Comparison of ENCODE assay signal across 13 cellular contexts in genomic region chr17:58621174-58621573, GRCh38.
DNase-seq lines count a peak whose midpoint lies in the region; ATAC-seq and TF ChIP-seq lines count a peak whose summit lies in the region.
"Had no signal": no experiment of that assay in that cellular context is flagged by ENCODE, and none has a peak within 500 bp of the region (broad histone marks: within the 10 kb centered on the region; RNA-seq: fewer than 3 reads in every experiment).

No MANE protein-coding gene starts in this region.

- no peaks in the 10 kb centered on the region for H3K4me1 ChIP-seq in transverse colon
- no peaks in the 10 kb centered on the region for H3K4me1 ChIP-seq in CD8-positive, alpha-beta T cell (ENCODE audit: insufficient read depth, low read length)
- H3K4me1 ChIP-seq: heart left ventricle had no signal

- no peaks in the 10 kb centered on the region for H3K27me3 ChIP-seq in transverse colon
- no peaks in the 10 kb centered on the region for H3K27me3 ChIP-seq in CD8-positive, alpha-beta T cell (ENCODE audit: insufficient read depth, low read length)
- H3K27me3 ChIP-seq: heart left ventricle had no signal

- H3K4me1 Mint-ChIP-seq in activated T-cell treated with anti-CD3 and anti-CD28 coated beads, Interleukin-2, amount 50 U/mL, for 72 hours (ENCODE audit: low read depth) = peaks cover 11% of the 10 kb centered on the region
- no peaks in the 10 kb centered on the region for H3K4me1 Mint-ChIP-seq in CD8-positive, alpha-beta T cell (ENCODE audit: low read depth)
- peaks cover 3% of the 10 kb centered on the region for H3K4me1 Mint-ChIP-seq in activated CD4-positive, alpha-beta memory T cell treated with anti-CD3 and anti-CD28 coated beads for 36 hours (ENCODE audit: low read depth)
- H3K4me1 Mint-ChIP-seq in stimulated activated effector memory CD8-positive, alpha-beta T cell treated with anti-CD3 and anti-CD28 coated beads, Interleukin-12 subunit alpha, Interleukin-12 subunit beta, amount 100 ng/mL, for 72 hours = peaks cover under 1% of the 10 kb centered on the region

- no peak for TF ChIP-seq POLR2A in transverse colon (IDR thresholded peaks at IDR 0.05)

- H3K27ac ChIP-seq in transverse colon = no peak overlapping the region
- H3K27ac ChIP-seq in CD8-positive, alpha-beta T cell (ENCODE audit: low read depth, low read length) = no peak overlapping the region
- H3K27ac ChIP-seq: heart left ventricle, HL-60 had no signal

- intact Hi-C loops in transverse colon (cut with DNase I; ENCODE audit: low total_unique reads) = no loop called here
- intact Hi-C loops in CD8-positive, alpha-beta T cell (cut with DNase I, micrococcal nuclease) = loop anchor here in 1 of 2 experiments (2.0 kb wide), 1 partner anchor 26 kb away; no protein-coding TSS in a partner anchor
- intact Hi-C loops in activated CD4-positive, alpha-beta memory T cell treated with anti-CD3 and anti-CD28 coated beads for 36 hours (cut with micrococcal nuclease) = no loop called here

- H3K9me3 ChIP-seq in transverse colon = no peaks in the 10 kb centered on the region
- H3K9me3 ChIP-seq in CD8-positive, alpha-beta T cell (ENCODE audit: low read length) = no peaks in the 10 kb centered on the region
- H3K9me3 ChIP-seq: heart left ventricle had no signal

- no peak for TF ChIP-seq EP300 in transverse colon (IDR thresholded peaks at IDR 0.05; ENCODE audit: low read depth)

- no peak for TF ChIP-seq CTCF in transverse colon (IDR thresholded peaks at IDR 0.05)
- TF ChIP-seq CTCF in CD8-positive, alpha-beta T cell (IDR thresholded peaks at IDR 0.05) = no peak

- H3K27ac Mint-ChIP-seq in activated T-cell treated with anti-CD3 and anti-CD28 coated beads, Interleukin-2, amount 50 U/mL, for 72 hours = no peak overlapping the region
- no peak overlapping the region for H3K27ac Mint-ChIP-seq in CD8-positive, alpha-beta T cell
- H3K27ac Mint-ChIP-seq in activated CD4-positive, alpha-beta memory T cell treated with anti-CD3 and anti-CD28 coated beads for 36 hours = no peak overlapping the region
- no peak overlapping the region for H3K27ac Mint-ChIP-seq in stimulated activated effector memory CD8-positive, alpha-beta T cell treated with anti-CD3 and anti-CD28 coated beads, Interleukin-12 subunit alpha, Interleukin-12 subunit beta, amount 100 ng/mL, for 72 hours
- H3K27ac Mint-ChIP-seq: stimulated activated naive CD8-positive, alpha-beta T cell treated with anti-CD3 and anti-CD28 coated beads, Interleukin-15, Interleukin-2, amounts not matched to agents 100 ng/mL and 50 ng/mL, for 24 hours had no signal

- H3K36me3 Mint-ChIP-seq in activated T-cell treated with anti-CD3 and anti-CD28 coated beads, Interleukin-2, amount 50 U/mL, for 72 hours (ENCODE audit: insufficient read depth in 2 of 2) = no peaks in the 10 kb centered on the region
- H3K36me3 Mint-ChIP-seq in CD8-positive, alpha-beta T cell = no peaks in the 10 kb centered on the region
- H3K36me3 Mint-ChIP-seq in activated CD4-positive, alpha-beta memory T cell treated with anti-CD3 and anti-CD28 coated beads for 36 hours = no peaks in the 10 kb centered on the region
- H3K36me3 Mint-ChIP-seq in stimulated activated effector memory CD8-positive, alpha-beta T cell treated with anti-CD3 and anti-CD28 coated beads, Interleukin-12 subunit alpha, Interleukin-12 subunit beta, amount 100 ng/mL, for 72 hours = no peaks in the 10 kb centered on the region

- 62% methylated on average over 3 of the region's 3 CpGs; no CpG with 5 or more reads in 1 of the 2 donors for WGBS in transverse colon (ENCODE audit: low coverage in 1 of 2), 2 donors

- H3K4me3 Mint-ChIP-seq in activated T-cell treated with anti-CD3 and anti-CD28 coated beads, Interleukin-2, amount 50 U/mL, for 72 hours = no peak overlapping the region
- no peak overlapping the region for H3K4me3 Mint-ChIP-seq in CD8-positive, alpha-beta T cell
- H3K4me3 Mint-ChIP-seq in activated CD4-positive, alpha-beta memory T cell treated with anti-CD3 and anti-CD28 coated beads for 36 hours = no peak overlapping the region
- H3K4me3 Mint-ChIP-seq in stimulated activated effector memory CD8-positive, alpha-beta T cell treated with anti-CD3 and anti-CD28 coated beads, Interleukin-12 subunit alpha, Interleukin-12 subunit beta, amount 100 ng/mL, for 72 hours = no peak overlapping the region
- H3K4me3 Mint-ChIP-seq: stimulated activated naive CD8-positive, alpha-beta T cell treated with anti-CD3 and anti-CD28 coated beads, Interleukin-15, Interleukin-2, amounts not matched to agents 100 ng/mL and 50 ng/mL, for 24 hours had no signal

- no peaks in the 10 kb centered on the region for H3K27me3 Mint-ChIP-seq in activated T-cell treated with anti-CD3 and anti-CD28 coated beads, Interleukin-2, amount 50 U/mL, for 72 hours (ENCODE audit: low read depth)
- H3K27me3 Mint-ChIP-seq in CD8-positive, alpha-beta T cell (ENCODE audit: low read depth) = no peaks in the 10 kb centered on the region
- H3K27me3 Mint-ChIP-seq in activated CD4-positive, alpha-beta memory T cell treated with anti-CD3 and anti-CD28 coated beads for 36 hours = no peaks in the 10 kb centered on the region
- H3K27me3 Mint-ChIP-seq: stimulated activated naive CD8-positive, alpha-beta T cell treated with anti-CD3 and anti-CD28 coated beads, Interleukin-15, Interleukin-2, amounts not matched to agents 100 ng/mL and 50 ng/mL, for 24 hours had no signal

- no peaks in the 10 kb centered on the region for H3K36me3 ChIP-seq in transverse colon
- H3K36me3 ChIP-seq in CD8-positive, alpha-beta T cell (ENCODE audit: insufficient read depth, low read length) = no peaks in the 10 kb centered on the region
- H3K36me3 ChIP-seq: heart left ventricle had no signal

- DNase-seq in activated T-cell treated with anti-CD3 and anti-CD28 coated beads, Interleukin-2, amount 50 U/mL, for 72 hours = no peak
- no peak for DNase-seq in activated T-cell treated with anti-CD3 and anti-CD28 coated beads for 4 hours
- DNase-seq in transverse colon = peak; percentile 14
- DNase-seq in CD8-positive, alpha-beta T cell = no peak
- DNase-seq in activated CD4-positive, alpha-beta memory T cell treated with anti-CD3 and anti-CD28 coated beads for 36 hours = no peak
- no peak for DNase-seq in stimulated activated effector memory CD8-positive, alpha-beta T cell treated with anti-CD3 and anti-CD28 coated beads, Interleukin-12 subunit alpha, Interleukin-12 subunit beta, amount 100 ng/mL, for 72 hours (ENCODE audit: low spot score in 2 of 2)
- DNase-seq: 8988T; activated T-cell treated with anti-CD3 and anti-CD28 coated beads, Interleukin-2, amount 50 U/mL, for 48 hours; heart left ventricle had no signal

- peak; percentile 33 to 46 for ATAC-seq in activated T-cell treated with anti-CD3 and anti-CD28 coated beads, Interleukin-2, amount 50 U/mL, for 72 hours (replicated peaks in 1 of 2)
- peak; percentile 57 for ATAC-seq in GM21717 (IDR thresholded peaks at IDR 0.05; ENCODE audit: unreplicated experiment)
- peak; percentile 60 for ATAC-seq in HG03175 (IDR thresholded peaks at IDR 0.05; ENCODE audit: unreplicated experiment)
- no peak for ATAC-seq in CD8-positive, alpha-beta T cell
- no peak for ATAC-seq in stimulated activated effector memory CD8-positive, alpha-beta T cell treated with anti-CD3 and anti-CD28 coated beads, Interleukin-12 subunit alpha, Interleukin-12 subunit beta, amount 100 ng/mL, for 72 hours
- ATAC-seq: heart left ventricle had no signal

- in situ Hi-C loops in transverse colon (cut with MboI; ENCODE audit: low pct_ligation_motif_present in 1 of 4, low pct_unique_long_range_greater_than_20kb in 1 of 4, low sequenced_read_pairs in 3 of 4) = no loop called here

- no peak overlapping the region for H3K4me3 ChIP-seq in transverse colon
- no peak overlapping the region for H3K4me3 ChIP-seq in CD8-positive, alpha-beta T cell (ENCODE audit: low read depth, low read length)
- H3K4me3 ChIP-seq: heart left ventricle had no signal

- POLR2A ChIA-PET in CD8-positive, alpha-beta T cell (lab: Charles Lee) = no interaction called here
- POLR2A ChIA-PET in activated CD4-positive, alpha-beta memory T cell treated with anti-CD3 and anti-CD28 coated beads for 36 hours (lab: Charles Lee) = interaction anchor here (6.2 kb wide), 1 partner anchor 11 kb away, joined by 52 read pairs; no protein-coding TSS in a partner anchor

- CTCF ChIA-PET in CD8-positive, alpha-beta T cell (lab: Charles Lee) = no interaction called here
- CTCF ChIA-PET in activated CD4-positive, alpha-beta memory T cell treated with anti-CD3 and anti-CD28 coated beads for 36 hours (lab: Charles Lee) = interaction anchor here (1.1 kb wide), 1 partner anchor 44 kb away, joined by 4 read pairs; no protein-coding TSS in a partner anchor

- no peaks in the 10 kb centered on the region for H3K9me3 Mint-ChIP-seq in activated T-cell treated with anti-CD3 and anti-CD28 coated beads, Interleukin-2, amount 50 U/mL, for 72 hours
- no peaks in the 10 kb centered on the region for H3K9me3 Mint-ChIP-seq in CD8-positive, alpha-beta T cell
- H3K9me3 Mint-ChIP-seq in activated CD4-positive, alpha-beta memory T cell treated with anti-CD3 and anti-CD28 coated beads for 36 hours = no peaks in the 10 kb centered on the region
- no peaks in the 10 kb centered on the region for H3K9me3 Mint-ChIP-seq in stimulated activated effector memory CD8-positive, alpha-beta T cell treated with anti-CD3 and anti-CD28 coated beads, Interleukin-12 subunit alpha, Interleukin-12 subunit beta, amount 100 ng/mL, for 72 hours
- H3K9me3 Mint-ChIP-seq: stimulated activated naive CD8-positive, alpha-beta T cell treated with anti-CD3 and anti-CD28 coated beads, Interleukin-15, Interleukin-2, amounts not matched to agents 100 ng/mL and 50 ng/mL, for 24 hours had no signal

Comparison
In these comparisons a context has a peak if more than half of its experiments do, and no peak if none do; other contexts are left out.
1. ATAC-seq: peak in activated T-cell treated with anti-CD3 and anti-CD28 coated beads, Interleukin-2, amount 50 U/mL, for 72 hours (2 of 2), GM21717 (single experiment) and HG03175 (single experiment); none in CD8-positive, alpha-beta T cell (single experiment) and stimulated activated effector memory CD8-positive, alpha-beta T cell treated with anti-CD3 and anti-CD28 coated beads, Interleukin-12 subunit alpha, Interleukin-12 subunit beta, amount 100 ng/mL, for 72 hours (single experiment).